ENCODE assay signal across 8 cellular contexts in genomic region chr2:215982465-215982875, GRCh38. TPM values are rescaled to one million over a fixed set of nuclear protein-coding genes. Genes with fewer than 3 reads are reported as not detected.
DNase-seq lines count a peak whose midpoint lies in the region; ATAC-seq and TF ChIP-seq lines count a peak whose summit lies in the region.

No MANE protein-coding gene starts in this region.

- H3K9me3 ChIP-seq in AG04450 (ENCODE audit: control insufficient read depth, insufficient read depth, low read length) (no peaks in the 10 kb centered on the region; the same call in 1 of the 2 replicates), upper lobe of right lung (no peaks in the 10 kb centered on the region)

- no peaks in the 10 kb centered on the region for H3K4me1 ChIP-seq in upper lobe of right lung

- intact Hi-C loops in upper lobe of right lung (cut with DNase I): no loop called here

- CTCF ChIA-PET in AG04450 (lab: Charles Lee): no interaction called here

- POLR2A ChIA-PET in AG04450 (lab: Yijun Ruan, JAX): no interaction called here

- in situ Hi-C loops in T47D (cut with HindIII; ENCODE audit: low pct_unique_long_range_greater_than_20kb, low sequenced_read_pairs): no loop called here

- DNase-seq in AG04450 (ENCODE audit: low read depth, low spot score) (peak; percentile 11), T47D (ENCODE audit: low read depth in 1 of 2, low spot score in 1 of 2) (peak; percentile 44 to 99), upper lobe of right lung (no peak), KG1 (lab: John Stamatoyannopoulos, UW) (no peak)
- DNase-seq in activated effector memory CD4-positive, alpha-beta T cell treated with Interleukin-2 at 50 U/mL for 16 hours: no peak

- ATAC-seq in GM19043 (IDR thresholded peaks at IDR 0.05; ENCODE audit: low read depth, unreplicated experiment) (peak; percentile 53), HG03442 (IDR thresholded peaks at IDR 0.05; ENCODE audit: unreplicated experiment) (peak; percentile 79), upper lobe of right lung (peak; percentile 94), GM21360 (IDR thresholded peaks at IDR 0.05; ENCODE audit: unreplicated experiment) (no peak)

- no peak for TF ChIP-seq CTCF in AG04450 (IDR thresholded peaks at IDR 0.05; ENCODE audit: low read depth, low read length)
- no peak for TF ChIP-seq CTCF in upper lobe of right lung (IDR thresholded peaks at IDR 0.05)

- H3K36me3 ChIP-seq in upper lobe of right lung: no peaks in the 10 kb centered on the region

- H3K27ac ChIP-seq in AG04450 (ENCODE audit: low read depth, low read length) (no peak overlapping the region), upper lobe of right lung (no peak overlapping the region)

- H3K4me3 ChIP-seq in AG04450 (ENCODE audit: low read depth, low read length) (no peak overlapping the region), upper lobe of right lung (no peak overlapping the region)

- H3K27me3 ChIP-seq in AG04450 (ENCODE audit: control insufficient read depth, insufficient read depth, low read length) (no peaks in the 10 kb centered on the region), upper lobe of right lung (no peaks in the 10 kb centered on the region)

RNA-seq across cellular contexts. Expression of gene MREG, which starts 30.9 kb away (rescaled TPM):
- 2.3 and 2.6 TPM in 2 replicates for polyA plus RNA-seq in AG04450 (2011; rRNA removed)
- polyA minus RNA-seq in AG04450 (2011; rRNA and poly(A)+ RNA removed): 2.0 and 2.2 TPM in 2 replicates
- total RNA-seq in upper lobe of right lung: 16.8 TPM

Comparison
In these comparisons a context has a peak if more than half of its experiments do, and no peak if none do; other contexts are left out.
1. DNase-seq: peak in AG04450 (single experiment) and T47D (2 of 2); none in upper lobe of right lung (single experiment), activated effector memory CD4-positive, alpha-beta T cell treated with Interleukin-2 at 50 U/mL for 16 hours (single experiment) and KG1 (single experiment).